Comparison of ENCODE assay signal across 9 cellular contexts in the genomic region with DNA sequence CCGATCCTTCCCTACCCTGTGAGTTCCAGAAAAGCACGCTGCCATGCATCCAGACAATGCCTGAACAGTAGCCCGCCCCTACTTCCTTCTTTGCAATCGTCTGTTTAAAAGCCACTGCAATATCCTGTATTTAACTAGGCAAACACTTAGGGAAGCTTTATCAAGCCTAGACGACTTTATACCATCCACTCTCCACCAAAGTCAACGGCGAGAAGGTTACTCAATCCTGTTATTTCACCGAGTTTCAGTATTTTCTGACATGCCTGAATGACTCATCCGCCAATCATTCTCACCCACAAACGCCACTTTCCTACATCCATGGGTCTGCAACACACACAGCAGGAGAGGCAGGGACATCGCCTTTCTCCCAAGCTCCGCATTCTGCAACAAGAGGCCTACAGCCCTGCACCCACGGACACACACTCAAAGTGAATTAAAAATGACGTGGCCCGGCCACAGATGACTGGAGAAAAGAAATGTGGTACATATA. TPM values are rescaled to one million over a fixed set of nuclear protein-coding genes. Genes with fewer than 3 reads are reported as not detected.
DNase-seq lines count a peak whose midpoint lies in the region; ATAC-seq, FAIRE-seq and TF ChIP-seq lines count a peak whose summit lies in the region.
"Had no signal": no experiment of that assay in that cellular context is flagged by ENCODE, and none has a peak within 500 bp of the region (broad histone marks: within the 10 kb centered on the region; RNA-seq: fewer than 3 reads in every experiment).

No MANE protein-coding gene starts in this region.

- no peaks in the 10 kb centered on the region for H3K9me3 Mint-ChIP-seq in HFFc6

- H3K4me2 ChIP-seq in osteoblast (ENCODE audit: insufficient read depth, low read length): peak overlapping the region; percentile 69

- H3K4me3 Mint-ChIP-seq in HFFc6: no peak overlapping the region

- H3K27ac Mint-ChIP-seq in HFFc6: no peak overlapping the region

- TF ChIP-seq CTCF in bronchial epithelial cell (IDR thresholded peaks at IDR 0.05; ENCODE audit: insufficient read depth, low read length, severe bottlenecking) (peak; percentile 2), osteoblast (IDR thresholded peaks at IDR 0.05; ENCODE audit: extremely low read depth, low read depth, low read length) (no peak), HFFc6 (IDR thresholded peaks at IDR 0.05) (no peak)

- peak; percentile 49 for DNase-seq in NCI-H2029 treated with DMSO at 0.1 percent for 48 hours (lab: John Stamatoyannopoulos, UW)
- DNase-seq in bronchial epithelial cell (ENCODE audit: low read depth): peak; percentile 99
- peak; percentile 95 for DNase-seq in osteoblast (ENCODE audit: insufficient read length, low spot score, missing footprints)
- no peak for DNase-seq in HFFc6
- DNase-seq: NCI-H2227 treated with DMSO at 0.1 percent for 48 hours had no signal

- H3K9me3 ChIP-seq in ES-I3 (ENCODE audit: control insufficient read depth, insufficient read depth, low read length) (no peaks in the 10 kb centered on the region), osteoblast (ENCODE audit: low read depth, low read length) (no peaks in the 10 kb centered on the region)

- H3K36me3 ChIP-seq in ES-I3 (ENCODE audit: insufficient read depth, low read length) (no peaks in the 10 kb centered on the region), bronchial epithelial cell (ENCODE audit: control insufficient read depth, insufficient read depth, low read length) (peaks cover 19% of the 10 kb centered on the region), osteoblast (ENCODE audit: insufficient read depth, low read length) (no peaks in the 10 kb centered on the region)

- no peak for ATAC-seq in HG02970 (IDR thresholded peaks at IDR 0.05; ENCODE audit: low FRiP score, unreplicated experiment)
- no peak for ATAC-seq in HG03521 (IDR thresholded peaks at IDR 0.05; ENCODE audit: unreplicated experiment)

- H3K4me1 ChIP-seq in ES-I3 (ENCODE audit: insufficient read depth, low read length): peaks cover 7% of the 10 kb centered on the region
- H3K4me1 ChIP-seq in osteoblast (ENCODE audit: insufficient read depth, low read length): peaks cover 8% of the 10 kb centered on the region
- H3K4me1 ChIP-seq: parathyroid adenoma had no signal

- H3K27me3 Mint-ChIP-seq in HFFc6 (ENCODE audit: insufficient read depth): peaks cover 15% of the 10 kb centered on the region

- H3K4me3 ChIP-seq in bronchial epithelial cell (ENCODE audit: low read depth, low read length): no peak overlapping the region
- H3K4me3 ChIP-seq in osteoblast (ENCODE audit: insufficient read depth, low read length): no peak overlapping the region

- H2AFZ ChIP-seq in osteoblast (ENCODE audit: low read length): peak overlapping the region; percentile 70
- H2AFZ ChIP-seq: parathyroid adenoma had no signal

- no peaks in the 10 kb centered on the region for H3K27me3 ChIP-seq in bronchial epithelial cell (ENCODE audit: control insufficient read depth, insufficient read depth, low read length)
- H3K27me3 ChIP-seq in osteoblast (ENCODE audit: insufficient read depth, low read length): no peaks in the 10 kb centered on the region

- H3K27ac ChIP-seq in osteoblast (ENCODE audit: low read depth, low read length): no peak overlapping the region
- H3K27ac ChIP-seq: parathyroid adenoma had no signal

- H3K79me2 ChIP-seq in osteoblast (ENCODE audit: insufficient read depth, low read length): no peaks in the 10 kb centered on the region
- H3K79me2 ChIP-seq: parathyroid adenoma had no signal

- peaks cover 5% of the 10 kb centered on the region for H3K36me3 Mint-ChIP-seq in HFFc6 (ENCODE audit: low read depth)

- FAIRE-seq in bronchial epithelial cell (lab: Jason Lieb, UNC): peak; percentile 99

- H4K20me1 ChIP-seq in osteoblast (ENCODE audit: insufficient read depth, low read length): no peaks in the 10 kb centered on the region

- peaks cover 5% of the 10 kb centered on the region for H3K4me1 Mint-ChIP-seq in HFFc6 (ENCODE audit: low read depth)

- peak overlapping the region; percentile 21; the same call in 1 of the 2 replicates for H3K9ac ChIP-seq in ES-I3 (ENCODE audit: low read depth, low read length)
- H3K9ac ChIP-seq: parathyroid adenoma had no signal

RNA-seq across cellular contexts. Expression of gene CELSR1, which starts 9.3 kb away (rescaled TPM):
- total RNA-seq in bronchial epithelial cell (39.0 and 60.0 TPM in 2 replicates), osteoblast (2.7 and 3.6 TPM in 2 replicates)
- 1 to 10 TPM; 4.7 to 8.2 (median 6.5) TPM for total RNA-seq in HFFc6 (2021; fragmentation: NEBNext Ultra II Directional; extraction: Animal tissue kit (Norgen Biotek cat#: 25700))
